3 cellular contexts compared by ENCODE assay signal in the genomic region with DNA sequence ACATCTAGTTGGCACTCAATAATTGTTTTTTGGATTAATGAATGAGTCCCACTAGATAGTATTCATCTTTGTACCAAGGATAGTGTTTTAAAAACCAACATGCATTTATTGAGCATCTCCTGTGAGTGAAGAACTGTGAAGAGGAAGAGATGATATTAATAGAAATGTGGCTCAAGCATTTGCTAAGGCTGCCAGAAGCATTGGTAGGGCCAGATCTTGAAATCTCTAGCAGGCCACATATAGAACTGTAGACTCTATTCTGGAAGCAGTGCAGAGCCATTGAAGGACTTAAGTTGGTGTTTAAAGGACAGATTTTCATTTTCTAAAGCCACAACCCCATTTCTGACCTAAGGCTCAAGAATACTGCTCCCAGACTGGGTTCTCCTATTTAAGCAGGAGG.
"Had no signal": no experiment of that assay in that cellular context is flagged by ENCODE, and none has a peak within 500 bp of the region (broad histone marks: within the 10 kb centered on the region; RNA-seq: fewer than 3 reads in every experiment).

No MANE protein-coding gene starts in this region.

- H3K4me3 ChIP-seq: GM12878 had no signal

- ATAC-seq: GM12878 had no signal

- DNase-seq: GDM1, GF-D8 had no signal
